10 cellular contexts compared by ENCODE assay signal in the genomic region with DNA sequence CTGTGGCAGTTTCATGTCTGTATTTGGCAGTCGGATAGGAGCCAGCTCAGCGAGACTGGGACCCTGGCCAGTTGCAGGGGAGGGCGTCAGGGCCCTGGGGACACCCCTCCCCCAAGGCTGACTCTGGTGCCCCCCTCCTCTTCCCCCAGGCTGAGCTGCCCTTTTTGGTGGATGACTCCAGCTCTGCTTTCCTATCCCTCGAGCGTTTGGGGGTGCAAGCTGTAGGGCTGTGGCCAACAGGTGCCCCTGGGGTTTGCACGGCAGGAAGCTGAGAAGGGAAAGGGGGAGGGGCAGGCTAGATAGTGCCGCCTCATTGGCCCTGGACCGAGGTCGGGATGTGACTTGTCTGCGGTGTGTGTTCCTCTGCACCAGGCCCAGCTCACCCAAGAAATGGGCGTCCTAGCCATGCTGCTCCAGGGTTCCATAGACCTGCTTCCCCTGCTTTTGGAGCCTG. TPM values are rescaled to one million over a fixed set of nuclear protein-coding genes. Genes with fewer than 3 reads are reported as not detected.
A peak's percentile ranks its signal among the peaks of the same experiment; 100 is the strongest.
DNase-seq lines count a peak whose midpoint lies in the region; ATAC-seq, FAIRE-seq and TF ChIP-seq lines count a peak whose summit lies in the region.
"Had no signal": no experiment of that assay in that cellular context is flagged by ENCODE, and none has a peak within 500 bp of the region (broad histone marks: within the 10 kb centered on the region; RNA-seq: fewer than 3 reads in every experiment).

No MANE protein-coding gene starts in this region.

- CTCF ChIA-PET in activated CD8-positive, alpha-beta memory T cell treated with anti-CD3 and anti-CD28 coated beads, Interleukin-2, amount 10 ng/mL, durations not matched to agents 7 days and 5 days (lab: Charles Lee) = interaction anchor here (1.0 to 2.1 kb wide), 5 partner anchors 17 to 69 kb away, joined by 3 to 7 read pairs (median 3); a partner anchor contains a TSS
- CTCF ChIA-PET in activated CD8-positive, alpha-beta T cell treated with anti-CD3 and anti-CD28 coated beads, Interleukin-2, amount 10 ng/mL, durations not matched to agents 7 days and 5 days (lab: Charles Lee) = interaction anchor here (0.8 to 2.0 kb wide), 5 partner anchors 12 to 81 kb away, joined by 3 to 15 read pairs (median 3); a partner anchor contains a TSS

- peak; percentile 80 for ATAC-seq in activated CD8-positive, alpha-beta memory T cell treated with anti-CD3 and anti-CD28 coated beads, Interleukin-2, amount 10 ng/mL, durations not matched to agents 7 days and 5 days
- peak; percentile 76 for ATAC-seq in activated CD8-positive, alpha-beta T cell treated with anti-CD3 and anti-CD28 coated beads, Interleukin-2, amount 10 ng/mL, durations not matched to agents 7 days and 5 days
- peak; percentile 62 for ATAC-seq in thoracic aorta (ENCODE audit: insufficient number of reproducible peaks, low FRiP score, low read depth)

- H3K9me3 Mint-ChIP-seq in activated CD8-positive, alpha-beta memory T cell treated with anti-CD3 and anti-CD28 coated beads, Interleukin-2, amount 10 ng/mL, durations not matched to agents 7 days and 5 days (ENCODE audit: low read depth) = no peaks in the 10 kb centered on the region
- no peaks in the 10 kb centered on the region for H3K9me3 Mint-ChIP-seq in activated CD8-positive, alpha-beta T cell treated with anti-CD3 and anti-CD28 coated beads, Interleukin-2, amount 10 ng/mL, durations not matched to agents 7 days and 5 days (ENCODE audit: insufficient read depth)
- no peaks in the 10 kb centered on the region for H3K9me3 Mint-ChIP-seq in immature natural killer cell

- TF ChIP-seq CTCF in thoracic aorta (IDR thresholded peaks at IDR 0.05) = no peak

- H3K4me1 Mint-ChIP-seq in activated CD8-positive, alpha-beta memory T cell treated with anti-CD3 and anti-CD28 coated beads, Interleukin-2, amount 10 ng/mL, durations not matched to agents 7 days and 5 days = peaks cover 12% of the 10 kb centered on the region
- peaks cover 43% of the 10 kb centered on the region for H3K4me1 Mint-ChIP-seq in activated CD8-positive, alpha-beta T cell treated with anti-CD3 and anti-CD28 coated beads, Interleukin-2, amount 10 ng/mL, durations not matched to agents 7 days and 5 days (ENCODE audit: low read depth)
- no peaks in the 10 kb centered on the region for H3K4me1 Mint-ChIP-seq in immature natural killer cell

- POLR2A ChIA-PET in activated CD8-positive, alpha-beta T cell treated with anti-CD3 and anti-CD28 coated beads, Interleukin-2, amount 10 ng/mL, durations not matched to agents 7 days and 5 days (lab: Charles Lee) = interaction anchor here (1.3 kb wide), 1 partner anchor 13 kb away, joined by 3 read pairs; no protein-coding TSS in a partner anchor

- H3K27me3 Mint-ChIP-seq in activated CD8-positive, alpha-beta memory T cell treated with anti-CD3 and anti-CD28 coated beads, Interleukin-2, amount 10 ng/mL, durations not matched to agents 7 days and 5 days = no peaks in the 10 kb centered on the region
- H3K27me3 Mint-ChIP-seq in activated CD8-positive, alpha-beta T cell treated with anti-CD3 and anti-CD28 coated beads, Interleukin-2, amount 10 ng/mL, durations not matched to agents 7 days and 5 days (ENCODE audit: low read depth) = no peaks in the 10 kb centered on the region
- H3K27me3 Mint-ChIP-seq in immature natural killer cell (ENCODE audit: low read depth in 3 of 3) = peaks cover 2 to 5% (median 3%) of the 10 kb centered on the region in 3 donors

- H3K4me3 ChIP-seq in iPS-18a (ENCODE audit: low read length) = peak overlapping the region; percentile 37
- H3K4me3 ChIP-seq in thoracic aorta = peak overlapping the region; percentile 59
- no peak overlapping the region for H3K4me3 ChIP-seq in MG63

- no peak overlapping the region for H3K27ac ChIP-seq in iPS-18a (ENCODE audit: low read length)
- peak overlapping the region; percentile 99 to 100 for H3K27ac ChIP-seq in thoracic aorta

- H3K36me3 Mint-ChIP-seq in activated CD8-positive, alpha-beta memory T cell treated with anti-CD3 and anti-CD28 coated beads, Interleukin-2, amount 10 ng/mL, durations not matched to agents 7 days and 5 days = no peaks in the 10 kb centered on the region
- H3K36me3 Mint-ChIP-seq in activated CD8-positive, alpha-beta T cell treated with anti-CD3 and anti-CD28 coated beads, Interleukin-2, amount 10 ng/mL, durations not matched to agents 7 days and 5 days (ENCODE audit: low read depth) = no peaks in the 10 kb centered on the region
- no peaks in the 10 kb centered on the region for H3K36me3 Mint-ChIP-seq in immature natural killer cell

- H3K9me3 ChIP-seq in iPS-18a (ENCODE audit: control insufficient read depth, low read depth, low read length) (no peaks in the 10 kb centered on the region), thoracic aorta (no peaks in the 10 kb centered on the region), MG63 (no peaks in the 10 kb centered on the region)

- H3K27me3 ChIP-seq in iPS-18a (ENCODE audit: control insufficient read depth, insufficient read depth, low read length) = no peaks in the 10 kb centered on the region
- no peaks in the 10 kb centered on the region for H3K27me3 ChIP-seq in thoracic aorta (replicated peaks; ENCODE audit: insufficient read depth)
- no peaks in the 10 kb centered on the region for H3K27me3 ChIP-seq in MG63

- no peak overlapping the region for H3K9ac ChIP-seq in iPS-18a (ENCODE audit: low read length)

- H3K4me3 Mint-ChIP-seq in activated CD8-positive, alpha-beta memory T cell treated with anti-CD3 and anti-CD28 coated beads, Interleukin-2, amount 10 ng/mL, durations not matched to agents 7 days and 5 days = no peak overlapping the region
- peak overlapping the region; percentile 28 for H3K4me3 Mint-ChIP-seq in activated CD8-positive, alpha-beta T cell treated with anti-CD3 and anti-CD28 coated beads, Interleukin-2, amount 10 ng/mL, durations not matched to agents 7 days and 5 days
- no peak overlapping the region for H3K4me3 Mint-ChIP-seq in immature natural killer cell

- H3K27ac Mint-ChIP-seq in activated CD8-positive, alpha-beta memory T cell treated with anti-CD3 and anti-CD28 coated beads, Interleukin-2, amount 10 ng/mL, durations not matched to agents 7 days and 5 days = no peak overlapping the region
- H3K27ac Mint-ChIP-seq in activated CD8-positive, alpha-beta T cell treated with anti-CD3 and anti-CD28 coated beads, Interleukin-2, amount 10 ng/mL, durations not matched to agents 7 days and 5 days = peak overlapping the region; percentile 80
- H3K27ac Mint-ChIP-seq in immature natural killer cell = no peak overlapping the region

- H3K36me3 ChIP-seq in iPS-18a (ENCODE audit: control insufficient read depth, low read depth, low read length) (no peaks in the 10 kb centered on the region), thoracic aorta (peaks cover 60% of the 10 kb centered on the region), MG63 (peaks cover 6% of the 10 kb centered on the region)

- peak; percentile 77 for DNase-seq in activated CD8-positive, alpha-beta memory T cell treated with anti-CD3 and anti-CD28 coated beads, Interleukin-2, amount 10 ng/mL, durations not matched to agents 7 days and 5 days
- DNase-seq in activated CD8-positive, alpha-beta memory T cell treated with anti-CD3 and anti-CD28 coated beads, Interleukin-2, amount 50 U/mL, for 48 hours = no peak
- DNase-seq in activated CD8-positive, alpha-beta T cell treated with anti-CD3 and anti-CD28 coated beads, Interleukin-2, amount 10 ng/mL, durations not matched to agents 7 days and 5 days = peak; percentile 79
- DNase-seq in thoracic aorta (ENCODE audit: low spot score) (no peak), MG63 (no peak), immature natural killer cell (no peak), RCC 7860 (ENCODE audit: low spot score) (no peak)
- DNase-seq: dorsolateral prefrontal cortex had no signal

- FAIRE-seq in RCC 7860 (lab: Jason Lieb, UNC) = no peak
- FAIRE-seq: GM18507 had no signal

- peaks cover 27% of the 10 kb centered on the region for H3K4me1 ChIP-seq in iPS-18a (ENCODE audit: control insufficient read depth, low read depth, low read length)
- H3K4me1 ChIP-seq in thoracic aorta (ENCODE audit: control insufficient read depth in 1 of 2, low read depth in 2 of 2) = peaks cover 28 to 94% of the 10 kb centered on the region in 2 donors

RNA-seq across cellular contexts. Expression of a gene that starts 26.4 kb away (rescaled TPM):
- total RNA-seq in activated CD8-positive, alpha-beta memory T cell treated with anti-CD3 and anti-CD28 coated beads, Interleukin-2, amount 10 ng/mL, durations not matched to agents 7 days and 5 days = 1 to 10 TPM in 1 of 2 experiments, under 1 TPM in 1; 0.52 to 1.3 TPM
- total RNA-seq in activated CD8-positive, alpha-beta T cell treated with anti-CD3 and anti-CD28 coated beads, Interleukin-2, amount 10 ng/mL, durations not matched to agents 7 days and 5 days = 10 to 100 TPM; 10.8 to 11.6 TPM
- total RNA-seq in thoracic aorta = 100 to 1,000 TPM; 426 to 455 TPM
- total RNA-seq in MG63 (2014; rRNA removed; shearing (Covaris generic); ENCODE audit: low replicate concordance) = 11.6 and 12.6 TPM in 2 replicates
- polyA plus RNA-seq in immature natural killer cell = not detected

RNA-seq across cellular contexts. Expression of a gene that starts 37.6 kb away (rescaled TPM):
- total RNA-seq in activated CD8-positive, alpha-beta memory T cell treated with anti-CD3 and anti-CD28 coated beads, Interleukin-2, amount 10 ng/mL, durations not matched to agents 7 days and 5 days = 10 to 100 TPM; 36.5 to 42.6 TPM
- total RNA-seq in activated CD8-positive, alpha-beta T cell treated with anti-CD3 and anti-CD28 coated beads, Interleukin-2, amount 10 ng/mL, durations not matched to agents 7 days and 5 days = 10 to 100 TPM; 37.8 to 41.2 TPM
- 10 to 100 TPM; 30.5 to 56.5 TPM for total RNA-seq in thoracic aorta
- 61.4 and 89.6 TPM in 2 replicates for total RNA-seq in MG63 (2014; rRNA removed; shearing (Covaris generic); ENCODE audit: low replicate concordance)
- 10 to 100 TPM; 21.4 to 40.9 (median 37.1) TPM for polyA plus RNA-seq in immature natural killer cell

RNA-seq across cellular contexts. Expression of a gene that starts 42.9 kb away (rescaled TPM):
- not detected for total RNA-seq in activated CD8-positive, alpha-beta memory T cell treated with anti-CD3 and anti-CD28 coated beads, Interleukin-2, amount 10 ng/mL, durations not matched to agents 7 days and 5 days
- not detected for total RNA-seq in activated CD8-positive, alpha-beta T cell treated with anti-CD3 and anti-CD28 coated beads, Interleukin-2, amount 10 ng/mL, durations not matched to agents 7 days and 5 days
- total RNA-seq in thoracic aorta = 100 to 1,000 TPM; 146 to 302 TPM
- 3.8 and 22.6 TPM in 2 replicates for total RNA-seq in MG63 (2014; rRNA removed; shearing (Covaris generic); ENCODE audit: low replicate concordance)
- polyA plus RNA-seq in immature natural killer cell = not detected

RNA-seq across cellular contexts. Expression of a gene that starts 53.2 kb away (rescaled TPM):
- under 1 TPM in 1 of 2 experiments, not detected in 1; 0.09 TPM for total RNA-seq in activated CD8-positive, alpha-beta memory T cell treated with anti-CD3 and anti-CD28 coated beads, Interleukin-2, amount 10 ng/mL, durations not matched to agents 7 days and 5 days
- not detected for total RNA-seq in activated CD8-positive, alpha-beta T cell treated with anti-CD3 and anti-CD28 coated beads, Interleukin-2, amount 10 ng/mL, durations not matched to agents 7 days and 5 days
- under 1 TPM in 1 of 2 donors, not detected in 1; 0.41 TPM for total RNA-seq in thoracic aorta
- not detected in 2 replicates for total RNA-seq in MG63 (2014; rRNA removed; shearing (Covaris generic); ENCODE audit: low replicate concordance)
- polyA plus RNA-seq in immature natural killer cell = not detected

Comparison
In these comparisons a context has a peak if more than half of its experiments do, and no peak if none do; other contexts are left out.
1. DNase-seq: peak in activated CD8-positive, alpha-beta memory T cell treated with anti-CD3 and anti-CD28 coated beads, Interleukin-2, amount 10 ng/mL, durations not matched to agents 7 days and 5 days (single experiment) and activated CD8-positive, alpha-beta T cell treated with anti-CD3 and anti-CD28 coated beads, Interleukin-2, amount 10 ng/mL, durations not matched to agents 7 days and 5 days (single experiment); none in activated CD8-positive, alpha-beta memory T cell treated with anti-CD3 and anti-CD28 coated beads, Interleukin-2, amount 50 U/mL, for 48 hours (single experiment), thoracic aorta (single experiment), MG63 (single experiment), immature natural killer cell (0 of 3) and RCC 7860 (single experiment).
2. RNA of a gene that starts 26.4 kb away (total RNA-seq): 426 to 455 TPM in thoracic aorta; 11.6 to 12.6 TPM in MG63, 10.8 to 11.6 TPM in activated CD8-positive, alpha-beta T cell treated with anti-CD3 and anti-CD28 coated beads, Interleukin-2, amount 10 ng/mL, durations not matched to agents 7 days and 5 days and 0.52 to 1.3 TPM in activated CD8-positive, alpha-beta memory T cell treated with anti-CD3 and anti-CD28 coated beads, Interleukin-2, amount 10 ng/mL, durations not matched to agents 7 days and 5 days; every median in the first group is over 10 times any median in the second.
3. Peak in every context shown above with its lines, with median percentiles within 50 percentile points of each other: ATAC-seq.